ENCODE assay signal across 2 cellular contexts in genomic region chr5:108685448-108686216, GRCh38.
TF ChIP-seq lines count a peak whose summit lies in the region.
"Not testable (repeated sequence)": the region's sequence is repeated elsewhere in the genome, so short reads cannot be mapped to it uniquely, and the experiment has no call there.

No MANE protein-coding gene starts in this region.

TF ChIP-seq in K562, 482 proteins besides CTCF, POLR2A, EP300 and RAD21:
- TF ChIP-seq FOXK2 (conservative IDR thresholded peaks at IDR 0.05 in 1 of 2, IDR thresholded peaks at IDR 0.05 in 1 of 2; ENCODE audit: low read depth in 2 of 2) (peak; percentile 69 to 76; a peak in 3 of 4 replicates), MNT (conservative IDR thresholded peaks at IDR 0.05) (peak; percentile 53 to 56; a peak in 3 of 4 replicates), PRDM10 (IDR thresholded peaks at IDR 0.05; ENCODE audit: partially characterized antibody) (peak; percentile 6), FOXA3 (CRISPR knock-in tag; conservative IDR thresholded peaks at IDR 0.05 in 1 of 2, IDR thresholded peaks at IDR 0.05 in 1 of 2) (peak; percentile 73 to 81)

TF ChIP-seq in HepG2, 621 proteins besides CTCF, POLR2A, EP300 and RAD21 (continues in another document):
- TF ChIP-seq AHDC1 (CRISPR knock-in tag; IDR thresholded peaks at IDR 0.05; ENCODE audit: borderline replicate concordance) (0 out of 2 replicates have a peak, but pooled peaks have one; percentile 40), SAP130 (CRISPR knock-in tag; IDR thresholded peaks at IDR 0.05; ENCODE audit: low read depth) (0 out of 2 replicates have a peak, but pooled peaks have one; percentile 38), ZSCAN29 (CRISPR knock-in tag; conservative IDR thresholded peaks at IDR 0.05) (0 out of 2 replicates have a peak, but pooled peaks have one; percentile 31), ZNF609 (CRISPR knock-in tag; IDR thresholded peaks at IDR 0.05; ENCODE audit: borderline replicate concordance) (peak; percentile 35; the same call in 1 of the 2 replicates), PHF21A (CRISPR knock-in tag; IDR thresholded peaks at IDR 0.05) (peak; percentile 28; the same call in 1 of the 2 replicates), ZHX2 (IDR thresholded peaks at IDR 0.05; ENCODE audit: low read depth) (0 out of 2 replicates have a peak, but pooled peaks have one; percentile 22), CBX2 (CRISPR knock-in tag; IDR thresholded peaks at IDR 0.05; ENCODE audit: low read depth) (0 out of 2 replicates have a peak, but pooled peaks have one; percentile 59), SOX5 (CRISPR knock-in tag; IDR thresholded peaks at IDR 0.05; ENCODE audit: borderline replicate concordance) (peak; percentile 11; the same call in 1 of the 2 replicates), FOXO1 (CRISPR knock-in tag; IDR thresholded peaks at IDR 0.05) (peak; percentile 24; the same call in 1 of the 2 replicates), TARDBP (CRISPR knock-in tag; IDR thresholded peaks at IDR 0.05) (0 out of 2 replicates have a peak, but pooled peaks have one; percentile 15), HHEX (CRISPR knock-in tag; IDR thresholded peaks at IDR 0.05) (0 out of 2 replicates have a peak, but pooled peaks have one; percentile 27), POGK (CRISPR knock-in tag; conservative IDR thresholded peaks at IDR 0.05) (peak; percentile 76; the same call in 1 of the 2 replicates), ZNF281 (CRISPR knock-in tag; IDR thresholded peaks at IDR 0.05; ENCODE audit: borderline replicate concordance) (peak; percentile 98), FOXP1 (CRISPR knock-in tag; IDR thresholded peaks at IDR 0.05) (peak; percentile 50; the same call in 1 of the 2 replicates), ZNF331 (CRISPR knock-in tag; IDR thresholded peaks at IDR 0.05) (0 out of 2 replicates have a peak, but pooled peaks have one; percentile 39), PATZ1 (CRISPR knock-in tag; IDR thresholded peaks at IDR 0.05) (0 out of 2 replicates have a peak, but pooled peaks have one; percentile 26), HOXA3 (CRISPR knock-in tag; IDR thresholded peaks at IDR 0.05) (peak; percentile 60; the same call in 1 of the 2 replicates), THAP11 (CRISPR knock-in tag; IDR thresholded peaks at IDR 0.05) (0 out of 2 replicates have a peak, but pooled peaks have one; percentile 25), FOXK1 (CRISPR knock-in tag; IDR thresholded peaks at IDR 0.05; ENCODE audit: borderline replicate concordance, low read depth) (peak; percentile 43; the same call in 1 of the 2 replicates), ZNF543 (CRISPR knock-in tag; IDR thresholded peaks at IDR 0.05) (0 out of 2 replicates have a peak, but pooled peaks have one; percentile 30)
- not testable (repeated sequence) for TF ChIP-seq ZHX2 (CRISPR knock-in tag; IDR thresholded peaks at IDR 0.05; ENCODE audit: borderline replicate concordance); CBX2 (IDR thresholded peaks at IDR 0.05; ENCODE audit: low read depth, low read length); FOXP1 (IDR thresholded peaks at IDR 0.05)
